Comparison of ENCODE assay signal across 18 cellular contexts in genomic region chr22:47040486-47041145, GRCh38.
"Had no signal": no experiment of that assay in that cellular context is flagged by ENCODE, and none has a peak within 500 bp of the region (broad histone marks: within the 10 kb centered on the region; RNA-seq: fewer than 3 reads in every experiment).

No MANE protein-coding gene starts in this region.

- H3K27me3 Mint-ChIP-seq: activated CD4-positive, alpha-beta T cell treated with anti-CD3 and anti-CD28 coated beads for 36 hours; effector memory CD8-positive, alpha-beta T cell; progenitor cell of endocrine pancreas had no signal

- H3K27ac ChIP-seq: stomach had no signal

- H3K9me3 Mint-ChIP-seq: activated naive CD4-positive, alpha-beta T cell treated with anti-CD3 and anti-CD28 coated beads, Interleukin-2, amount 50 U/mL, for 72 hours; activated T-helper 1 cell treated with anti-CD3 and anti-CD28 coated beads, Interleukin-12 subunit alpha, Interleukin-12 subunit beta, Interleukin-2, Interleukin-4 antibody, amounts not matched to agents 30 ng/mL and 10 ng/mL and 1 ng/mL, durations not matched to agents 14 hours and 24 hours and 36 hours; effector memory CD8-positive, alpha-beta T cell; T-helper 2 cell treated with Interferon-gamma antibody and Interleukin-4, amounts not matched to agents 5 μg/mL and 100 μg/mL, for 36 hours had no signal

- H3K4me3 ChIP-seq: stomach had no signal

- H3K27me3 ChIP-seq: stomach had no signal

- H3K4me3 Mint-ChIP-seq: activated CD4-positive, alpha-beta T cell treated with anti-CD3 and anti-CD28 coated beads for 36 hours; activated T-helper 1 cell treated with anti-CD3 and anti-CD28 coated beads, Interleukin-12 subunit alpha, Interleukin-12 subunit beta, Interleukin-2, Interleukin-4 antibody, amounts not matched to agents 30 ng/mL and 10 ng/mL and 1 ng/mL, durations not matched to agents 14 hours and 24 hours and 36 hours; effector memory CD8-positive, alpha-beta T cell; T-helper 2 cell treated with Interferon-gamma antibody and Interleukin-4, amounts not matched to agents 5 μg/mL and 100 μg/mL, for 36 hours had no signal

- H3K27ac Mint-ChIP-seq: activated CD4-positive, alpha-beta T cell treated with anti-CD3 and anti-CD28 coated beads for 36 hours; activated T-helper 1 cell treated with anti-CD3 and anti-CD28 coated beads, Interleukin-12 subunit alpha, Interleukin-12 subunit beta, Interleukin-2, Interleukin-4 antibody, amounts not matched to agents 30 ng/mL and 10 ng/mL and 1 ng/mL, durations not matched to agents 14 hours and 24 hours and 36 hours; progenitor cell of endocrine pancreas; T-helper 2 cell treated with Interferon-gamma antibody and Interleukin-4, amounts not matched to agents 5 μg/mL and 100 μg/mL, for 36 hours had no signal

- DNase-seq: activated CD4-positive, alpha-beta T cell treated with anti-CD3 and anti-CD28 coated beads for 36 hours; activated CD4-positive, alpha-beta T cell treated with anti-CD3 and anti-CD28 coated beads, Interleukin-2, amount 50 U/mL, for 48 hours; activated gamma-delta T cell treated with Interleukin-2 at 50 U/mL for 16 hours; activated T-cell treated with anti-CD3 and anti-CD28 coated beads for 4 hours; amniotic stem cell; effector memory CD8-positive, alpha-beta T cell; foreskin melanocyte; hypothalamus; islet precursor cell; stimulated activated CD4-positive, alpha-beta T cell treated with anti-CD3 and anti-CD28 coated beads, Interleukin-15, amount 100 ng/mL, for 24 hours; stimulated activated CD4-positive, alpha-beta T cell treated with anti-CD3 and anti-CD28 coated beads, Interleukin-2, amount 100 ng/mL, for 48 hours; stomach; trophoblast cell had no signal

- H3K9me3 ChIP-seq: stomach had no signal

- ATAC-seq: activated CD4-positive, alpha-beta T cell treated with anti-CD3 and anti-CD28 coated beads for 36 hours; activated naive CD4-positive, alpha-beta T cell treated with anti-CD3 and anti-CD28 coated beads, Interleukin-2, amount 50 U/mL, for 72 hours; effector memory CD8-positive, alpha-beta T cell; left lobe of liver had no signal

- H3K36me3 Mint-ChIP-seq: activated naive CD4-positive, alpha-beta T cell treated with anti-CD3 and anti-CD28 coated beads, Interleukin-2, amount 50 U/mL, for 72 hours had no signal
